Comparison of ENCODE assay signal across 17 cellular contexts in genomic region chr18:50468802-50469201, GRCh38.
"Had no signal": no experiment of that assay in that cellular context is flagged by ENCODE, and none has a peak within 500 bp of the region (broad histone marks: within the 10 kb centered on the region; RNA-seq: fewer than 3 reads in every experiment).

No MANE protein-coding gene starts in this region.

- H3K36me3 ChIP-seq: colonic mucosa, neutrophil, stomach had no signal

- DNase-seq: colonic mucosa; effector CD4-positive, alpha-beta T cell; endodermal cell; erythroblast; foreskin keratinocyte; kidney; left colon; mesendoderm; naive thymus-derived CD8-positive, alpha-beta T cell; stimulated activated CD4-positive, alpha-beta T cell treated with anti-CD3 and anti-CD28 coated beads, Interleukin-2, amount 100 ng/mL, for 24 hours; stimulated activated naive CD4-positive, alpha-beta T cell; stomach; trophoblast cell had no signal

- H3K4me2 ChIP-seq: hepatocyte had no signal

- ATAC-seq: foreskin keratinocyte; left colon; naive thymus-derived CD8-positive, alpha-beta T cell; sciatic nerve had no signal

- H3K27me3 ChIP-seq: colonic mucosa, hepatocyte, neutrophil, stomach had no signal

- H3K79me2 ChIP-seq: hepatocyte had no signal

- H3K4me3 ChIP-seq: colonic mucosa, hepatocyte, skin epidermis, stomach had no signal

- H2AFZ ChIP-seq: hepatocyte had no signal

- H3K4me1 ChIP-seq: colonic mucosa, foreskin keratinocyte had no signal

- H3K9me3 ChIP-seq: colonic mucosa, neutrophil, stomach had no signal

- H3K27ac ChIP-seq: colonic mucosa, foreskin keratinocyte, hepatocyte, neutrophil, skin epidermis, stomach had no signal
